In genomic region chr11:94134651-94135512, GRCh38 we compare ENCODE assay signal across 8 cellular contexts. TPM values are rescaled to one million over a fixed set of nuclear protein-coding genes. Genes with fewer than 3 reads are reported as not detected.
DNase-seq lines count a peak whose midpoint lies in the region; TF ChIP-seq lines count a peak whose summit lies in the region.

No MANE protein-coding gene starts in this region.

- peaks cover 6% of the 10 kb centered on the region for H3K79me1 ChIP-seq in mesenchymal stem cell (replicated peaks; ENCODE audit: low read length, poor library complexity, severe bottlenecking)

- H3K9me3 ChIP-seq in breast epithelium (no peaks in the 10 kb centered on the region), mesenchymal stem cell (ENCODE audit: control insufficient read depth, low read length) (no peaks in the 10 kb centered on the region), testis (no peaks in the 10 kb centered on the region)

- H3K9ac ChIP-seq in mesenchymal stem cell (ENCODE audit: low read length): peak overlapping the region; percentile 83

- H3K23ac ChIP-seq in mesenchymal stem cell (ENCODE audit: low read length in 2 of 2): no peak overlapping the region

- H3K4me2 ChIP-seq in mesenchymal stem cell (ENCODE audit: low read length, poor library complexity, severe bottlenecking): no peak overlapping the region

- H3K18ac ChIP-seq in mesenchymal stem cell (ENCODE audit: low read depth in 1 of 2, low read length in 2 of 2): peak overlapping the region; percentile 67 to 89

- no peaks in the 10 kb centered on the region for H3K36me3 ChIP-seq in breast epithelium
- H3K36me3 ChIP-seq in mesenchymal stem cell (ENCODE audit: control insufficient read depth in 1 of 2, insufficient read depth in 2 of 2, low read depth in 1 of 2, low read length in 2 of 2): no peaks in the 10 kb centered on the region
- H3K36me3 ChIP-seq in testis (ENCODE audit: low read depth, missing control alignments): no peaks in the 10 kb centered on the region

- H3K27me3 ChIP-seq in breast epithelium (no peaks in the 10 kb centered on the region), mesenchymal stem cell (ENCODE audit: control insufficient read depth in 1 of 2, insufficient read depth in 1 of 2, low read length in 2 of 2) (no peaks in the 10 kb centered on the region), testis (no peaks in the 10 kb centered on the region)

- H2AK5ac ChIP-seq in mesenchymal stem cell (ENCODE audit: low read length, severe bottlenecking): peak overlapping the region; percentile 49

- WGBS in mesenchymal stem cell: 47% methylated on average over 8 of the region's 10 CpGs
- 54 to 70% methylated on average over 7 to 10 of the region's 10 CpGs for WGBS in testis, 2 donors

- intact Hi-C loops in breast epithelium (cut with DNase I; ENCODE audit: low total_unique reads): no loop called here
- intact Hi-C loops in testis (cut with DNase I; ENCODE audit: low total_unique reads): no loop called here

- H2BK120ac ChIP-seq in mesenchymal stem cell (ENCODE audit: low read depth, low read length): peak overlapping the region; percentile 84

- H2BK12ac ChIP-seq in mesenchymal stem cell (ENCODE audit: low read length in 2 of 2): peak overlapping the region; percentile 75

- H3K4ac ChIP-seq in mesenchymal stem cell (ENCODE audit: low read depth in 1 of 2, low read length in 2 of 2): peak overlapping the region; percentile 12 to 90

- H3K27ac ChIP-seq in breast epithelium: peak overlapping the region; percentile 51 to 87
- H3K27ac ChIP-seq in mesenchymal stem cell (ENCODE audit: low read length, poor library complexity, severe bottlenecking): peak overlapping the region; percentile 91
- H3K27ac ChIP-seq in testis: peak overlapping the region; percentile 65 to 77

- H3K4me1 ChIP-seq in breast epithelium: no peaks in the 10 kb centered on the region
- peaks cover 31% of the 10 kb centered on the region for H3K4me1 ChIP-seq in mesenchymal stem cell (ENCODE audit: control insufficient read depth, insufficient read depth, low read depth, low read length)
- peaks cover 38% of the 10 kb centered on the region for H3K4me1 ChIP-seq in testis

- no peak overlapping the region for H2AFZ ChIP-seq in mesenchymal stem cell (ENCODE audit: low read depth, low read length)

- DNase-seq in AG09319 (ENCODE audit: extremely low read depth, low read depth) (peak; percentile 81), GM20000 (ENCODE audit: low spot score) (peak; percentile 32), NCI-H226 (peak; percentile 88), breast epithelium (ENCODE audit: low spot score in 2 of 2) (no peak), mesenchymal stem cell (peak; percentile 96), testis (peak; percentile 71), retina (no peak)
- no peak for DNase-seq in effector CD8-positive, alpha-beta T cell (lab: John Stamatoyannopoulos, UW)

- H3K4me3 ChIP-seq in breast epithelium (peak overlapping the region in 1 of 3 donors; percentile 13), mesenchymal stem cell (ENCODE audit: insufficient read depth in 1 of 2, low read depth in 1 of 2, low read length in 2 of 2) (peak overlapping the region in 1 of 2 experiments; percentile 71), testis (no peak overlapping the region)

- no peak overlapping the region for H2BK15ac ChIP-seq in mesenchymal stem cell (ENCODE audit: low read depth, poor library complexity, severe bottlenecking)

- H4K91ac ChIP-seq in mesenchymal stem cell (ENCODE audit: low read length): peak overlapping the region; percentile 91

- H3K14ac ChIP-seq in mesenchymal stem cell (ENCODE audit: low read length in 2 of 2): peak overlapping the region in 1 of 2 experiments; percentile 45

- no peak for TF ChIP-seq CTCF in AG09319 (IDR thresholded peaks at IDR 0.05; ENCODE audit: low read depth, low read length)
- TF ChIP-seq CTCF in GM20000 (IDR thresholded peaks at IDR 0.05; ENCODE audit: extremely low read depth, missing control alignments): no peak
- no peak for TF ChIP-seq CTCF in breast epithelium (IDR thresholded peaks at IDR 0.05)
- no peak for TF ChIP-seq CTCF in testis (IDR thresholded peaks at IDR 0.05)

- TF ChIP-seq POLR2A in breast epithelium (IDR thresholded peaks at IDR 0.05): no peak
- no peak for TF ChIP-seq POLR2A in testis (IDR thresholded peaks at IDR 0.05)

- H4K8ac ChIP-seq in mesenchymal stem cell (ENCODE audit: low read length): peak overlapping the region; percentile 90

- peak overlapping the region; percentile 21 for H2BK5ac ChIP-seq in mesenchymal stem cell (ENCODE audit: low read depth, low read length, poor library complexity, severe bottlenecking)

RNA-seq across cellular contexts. Expression of gene PANX1, which starts 6.2 kb away (rescaled TPM):
- total RNA-seq in breast epithelium (10 to 100 TPM; 16.7 to 20.3 (median 17.7) TPM), testis (10 to 100 TPM; 42.0 to 55.3 TPM)
- 32.0 TPM for polyA plus RNA-seq in mesenchymal stem cell (2013, experiment 1 of 2)
- 32.5 TPM for polyA plus RNA-seq in mesenchymal stem cell (2013, experiment 2 of 2)
- 22.2 TPM for polyA plus RNA-seq in testis (ENCODE audit: insufficient read depth, low read depth, low replicate concordance)

Comparison
In these comparisons a context has a peak if more than half of its experiments do, and no peak if none do; other contexts are left out.
1. DNase-seq: peak in AG09319 (single experiment), GM20000 (single experiment), NCI-H226 (single experiment), mesenchymal stem cell (single experiment) and testis (single experiment); none in breast epithelium (0 of 2), retina (single experiment) and effector CD8-positive, alpha-beta T cell (single experiment).
2. Peak in every context shown above with its lines, with median percentiles within 50 percentile points of each other: H3K27ac ChIP-seq.